In genomic region chr2:189109921-189110397, GRCh38 we compare ENCODE assay signal across 10 cellular contexts.
DNase-seq lines count a peak whose midpoint lies in the region; ATAC-seq and TF ChIP-seq lines count a peak whose summit lies in the region.
"Had no signal": no experiment of that assay in that cellular context is flagged by ENCODE, and none has a peak within 500 bp of the region (broad histone marks: within the 10 kb centered on the region; RNA-seq: fewer than 3 reads in every experiment).

No MANE protein-coding gene starts in this region.

- no peaks in the 10 kb centered on the region for H3K27me3 Mint-ChIP-seq in type B pancreatic cell

- H3K79me2 ChIP-seq in HCT116 (ENCODE audit: insufficient read depth, low read length), result no peaks in the 10 kb centered on the region

- H2AFZ ChIP-seq in HCT116 (ENCODE audit: low read depth, low read length, poor library complexity, severe bottlenecking), result peak overlapping the region; percentile 24

- H3K9ac ChIP-seq in HCT116 (ENCODE audit: low read length), result no peak overlapping the region

- POLR2A ChIA-PET in HCT116 (lab: Charles Lee), result no interaction called here

- no peaks in the 10 kb centered on the region for H3K9me3 ChIP-seq in HCT116 (ENCODE audit: control insufficient read depth in 1 of 2, insufficient read depth in 1 of 2, low read depth in 1 of 2, low read length in 2 of 2)
- H3K9me3 ChIP-seq: spleen had no signal

- intact Hi-C loops in HCT116 (cut with micrococcal nuclease), result no loop called here

- RAD21 ChIA-PET in HCT116 (lab: Charles Lee; ENCODE audit: low non-redundant PET in 1 of 2, low total read pairs in 2 of 2, uncharacterized antibody in 2 of 2, unreplicated experiment in 2 of 2), result no interaction called here

- CTCF ChIA-PET in HCT116 (lab: Charles Lee), result no interaction called here

- no peak overlapping the region for H3K27ac Mint-ChIP-seq in type B pancreatic cell

- no peak overlapping the region for H3K27ac ChIP-seq in HCT116 (ENCODE audit: low read depth, low read length)
- H3K27ac ChIP-seq: spleen had no signal

- H3K4me3 Mint-ChIP-seq in type B pancreatic cell, result no peak overlapping the region

- ATAC-seq in GM18873 (IDR thresholded peaks at IDR 0.05; ENCODE audit: low FRiP score, unreplicated experiment) (peak; percentile 95), HCT116 (peak; percentile 81), HG03442 (IDR thresholded peaks at IDR 0.05; ENCODE audit: unreplicated experiment) (peak; percentile 83)

- H3K27me3 ChIP-seq in HCT116 (ENCODE audit: insufficient read depth, low read length), result no peaks in the 10 kb centered on the region
- H3K27me3 ChIP-seq: spleen had no signal

- H3K4me2 ChIP-seq in HCT116 (ENCODE audit: low read length), result peak overlapping the region; percentile 46

- H3K4me1 Mint-ChIP-seq in type B pancreatic cell (ENCODE audit: unreplicated experiment), result no peaks in the 10 kb centered on the region

- no peaks in the 10 kb centered on the region for H3K36me3 ChIP-seq in HCT116 (ENCODE audit: control insufficient read depth in 1 of 2, insufficient read depth in 2 of 2, low read length in 2 of 2)
- H3K36me3 ChIP-seq: spleen had no signal

- peak; percentile 10 to 22 (median 19); a peak in 3 of 6 replicates for TF ChIP-seq CTCF in HCT116 (IDR thresholded peaks at IDR 0.05 in 2 of 3, conservative IDR thresholded peaks at IDR 0.05 in 1 of 3; ENCODE audit: borderline replicate concordance in 1 of 3, insufficient read depth in 1 of 3, low read depth in 2 of 3, low read length in 2 of 3)
- no peak for TF ChIP-seq CTCF in type B pancreatic cell (conservative IDR thresholded peaks at IDR 0.05)

- peak; percentile 29; the same call in 1 of the 2 replicates for TF ChIP-seq RAD21 in HCT116 (IDR thresholded peaks at IDR 0.05; ENCODE audit: low read depth)

- peaks cover 0 to 6% of the 10 kb centered on the region in 2 experiments; a peak in 3 of 4 replicates for H3K4me1 ChIP-seq in HCT116 (ENCODE audit: control insufficient read depth in 1 of 2, insufficient read depth in 2 of 2, low read length in 2 of 2)

- peaks cover 4% of the 10 kb centered on the region for H3K36me3 Mint-ChIP-seq in type B pancreatic cell

- no peak overlapping the region for H3K4me3 ChIP-seq in HCT116 (replicated peaks in 1 of 2; ENCODE audit: low read depth in 1 of 2, low read length in 2 of 2)
- H3K4me3 ChIP-seq: spleen had no signal

- H3K9me3 Mint-ChIP-seq in type B pancreatic cell, result no peaks in the 10 kb centered on the region

- no TSS peak for BruUV-seq in HCT116 (replicated peaks; lab: Mats Ljungman, UMichigan)

- TF ChIP-seq POLR2A in HCT116 (IDR thresholded peaks at IDR 0.05; ENCODE audit: borderline replicate concordance, extremely low read depth, insufficient read depth, insufficient read length), result no peak

- no peaks in the 10 kb centered on the region for H3K9me2 ChIP-seq in HCT116 (ENCODE audit: insufficient read depth)

- H4K20me1 ChIP-seq in HCT116 (ENCODE audit: insufficient read depth), result no peaks in the 10 kb centered on the region

- peak; percentile 21 for DNase-seq in HCT116 (ENCODE audit: low read depth, low spot score)
- DNase-seq in kidney tubule cell (ENCODE audit: low spot score), result peak; percentile 87
- no peak for DNase-seq in type B pancreatic cell (ENCODE audit: extremely low spot score, unreplicated experiment)
- no peak for DNase-seq in HCEC 1CT
- DNase-seq in stimulated activated CD4-positive, alpha-beta T cell treated with anti-CD3 and anti-CD28 coated beads, Interleukin-1b, Interleukin-23, amount 100 ng/mL, for 48 hours, result no peak
- DNase-seq in AG08396 (ENCODE audit: low spot score), result no peak
- DNase-seq: NCI-H524, spleen had no signal

TF ChIP-seq in HCT116, 20 proteins besides CTCF, POLR2A, EP300 and RAD21:
- TF ChIP-seq ELF1 (IDR thresholded peaks at IDR 0.05; ENCODE audit: borderline replicate concordance, low read depth) (no peak), SP1 (IDR thresholded peaks at IDR 0.05; ENCODE audit: low read depth) (no peak), EGR1 (IDR thresholded peaks at IDR 0.05; ENCODE audit: low read depth) (no peak), SIN3A (IDR thresholded peaks at IDR 0.05; ENCODE audit: low read depth) (no peak), SRF (IDR thresholded peaks at IDR 0.05; ENCODE audit: low read depth) (no peak), YY1 (IDR thresholded peaks at IDR 0.05; ENCODE audit: extremely low read depth, insufficient replicate concordance, low read depth, low read length) (no peak), REST (IDR thresholded peaks at IDR 0.05; ENCODE audit: low read depth) (no peak), POLR2AphosphoS5 (IDR thresholded peaks at IDR 0.05; ENCODE audit: low read depth, low read length) (no peak), FOSL1 (IDR thresholded peaks at IDR 0.05; ENCODE audit: low read depth) (no peak), EZH2 (IDR thresholded peaks at IDR 0.05) (no peak), CBX3 (IDR thresholded peaks at IDR 0.05; ENCODE audit: low read depth) (no peak), ATF3 (IDR thresholded peaks at IDR 0.05) (no peak), JUND (IDR thresholded peaks at IDR 0.05) (no peak), MAX (IDR thresholded peaks at IDR 0.05) (no peak), ZFX (IDR thresholded peaks at IDR 0.05) (no peak), ZBTB33 (IDR thresholded peaks at IDR 0.05; ENCODE audit: extremely low read depth, insufficient replicate concordance, low read length) (no peak), ZNF274 (IDR thresholded peaks at IDR 0.05; ENCODE audit: low read depth, low read length) (no peak), EZH2phosphoT487 (IDR thresholded peaks at IDR 0.05; ENCODE audit: borderline replicate concordance) (no peak), CEBPB (IDR thresholded peaks at IDR 0.05; ENCODE audit: low read depth) (no peak)

Comparison
In these comparisons a context has a peak if more than half of its experiments do, and no peak if none do; other contexts are left out.
1. DNase-seq: peak in HCT116 (single experiment) and kidney tubule cell (single experiment); none in type B pancreatic cell (single experiment), HCEC 1CT (single experiment), stimulated activated CD4-positive, alpha-beta T cell treated with anti-CD3 and anti-CD28 coated beads, Interleukin-1b, Interleukin-23, amount 100 ng/mL, for 48 hours (single experiment) and AG08396 (single experiment).
2. Peak in every context shown above with its lines, with median percentiles within 50 percentile points of each other: ATAC-seq.